In the genomic region with DNA sequence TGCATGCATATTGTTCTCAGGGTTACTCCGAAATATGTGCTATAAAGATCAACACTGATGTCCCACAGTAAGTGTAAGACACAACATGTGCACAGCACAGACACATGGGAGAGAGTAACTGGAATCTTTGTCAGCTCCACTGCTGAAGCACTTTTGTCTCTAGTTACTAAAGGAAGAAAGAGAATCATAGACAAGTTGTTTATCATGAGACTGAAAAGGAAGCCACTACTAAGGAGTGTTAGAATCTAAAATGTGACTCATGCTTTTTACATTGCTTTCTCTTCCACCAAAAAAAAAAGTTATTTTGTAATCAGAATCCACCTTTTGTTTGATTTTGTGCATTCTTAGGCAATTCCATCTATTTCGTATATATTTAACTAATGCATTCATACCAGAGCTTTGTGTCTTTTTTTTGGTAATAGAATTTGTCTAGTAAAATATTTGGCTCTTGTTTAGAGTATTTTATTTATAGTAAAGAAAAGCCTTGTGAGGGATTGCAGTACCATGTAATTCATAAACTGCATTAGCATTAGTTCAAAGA, we compare ENCODE assay signal across 1 cellular context.
A peak's percentile ranks its signal among the peaks of the same experiment; 100 is the strongest.
TF ChIP-seq lines count a peak whose summit lies in the region.

No MANE protein-coding gene starts in this region.

TF ChIP-seq in IMR-90, 13 proteins besides CTCF, POLR2A, EP300 and RAD21:
- TF ChIP-seq MXI1 (IDR thresholded peaks at IDR 0.05; ENCODE audit: borderline replicate concordance, low read depth, low read length), result no peak
- TF ChIP-seq NFE2L2 (IDR thresholded peaks at IDR 0.05; ENCODE audit: low read depth, low read length), result no peak
- TF ChIP-seq RCOR1 (IDR thresholded peaks at IDR 0.05; ENCODE audit: insufficient replicate concordance, low read length), result no peak
- TF ChIP-seq FOS (IDR thresholded peaks at IDR 0.05; ENCODE audit: low read depth, low read length), result no peak
- peak; percentile 19; the same call in 1 of the 2 replicates for TF ChIP-seq BHLHE40 (IDR thresholded peaks at IDR 0.05; ENCODE audit: low read depth, low read length)
- no peak for TF ChIP-seq RFX5 (IDR thresholded peaks at IDR 0.05; ENCODE audit: low read depth, low read length)
- TF ChIP-seq MAFK (IDR thresholded peaks at IDR 0.05; ENCODE audit: low read depth, low read length), result no peak
